13 cellular contexts compared by ENCODE assay signal in the genomic region with DNA sequence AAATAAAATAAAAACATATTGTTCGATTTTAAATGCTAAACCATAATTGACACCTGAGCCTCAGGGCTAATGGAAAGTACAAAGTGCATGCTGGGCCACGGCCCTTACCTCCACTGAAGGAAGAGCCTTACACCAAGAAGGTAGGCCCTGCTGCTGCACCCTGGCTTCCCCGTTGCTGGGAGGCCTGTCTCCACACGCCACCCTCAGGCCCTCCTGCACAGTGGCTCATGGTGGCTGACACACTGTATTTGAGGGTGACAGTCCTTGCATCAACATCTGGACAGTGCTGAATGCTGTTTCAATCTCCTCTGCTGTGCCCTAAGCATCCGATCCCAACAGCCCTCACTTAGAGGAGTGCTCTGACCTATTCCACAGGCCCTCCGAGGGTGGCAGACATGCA. TPM values are rescaled to one million over a fixed set of nuclear protein-coding genes. Genes with fewer than 3 reads are reported as not detected.
"Had no signal": no experiment of that assay in that cellular context is flagged by ENCODE, and none has a peak within 500 bp of the region (broad histone marks: within the 10 kb centered on the region; RNA-seq: fewer than 3 reads in every experiment).

No MANE protein-coding gene starts in this region.

- H3K9me3 Mint-ChIP-seq: activated T-cell treated with anti-CD3 and anti-CD28 coated beads, Interleukin-2, amount 50 U/mL, for 4 hours had no signal

- H3K27ac Mint-ChIP-seq: mesothelial cell of epicardium had no signal

- H3K9me3 ChIP-seq: heart left ventricle, stomach, thoracic aorta had no signal

- H3K4me3 ChIP-seq: cardiac muscle cell, heart left ventricle, skin epidermis, stomach, thoracic aorta had no signal

- H3K4me3 Mint-ChIP-seq: activated T-cell treated with anti-CD3 and anti-CD28 coated beads, Interleukin-2, amount 50 U/mL, for 4 hours; mesothelial cell of epicardium had no signal

- DNase-seq: activated effector memory CD4-positive, alpha-beta T cell treated with anti-CD3 and anti-CD28 coated beads, Interleukin-2, amount 50 U/mL, for 16 hours; activated T-cell treated with anti-CD3 and anti-CD28 coated beads, Interleukin-2, amount 50 U/mL, for 4 hours; foreskin melanocyte; heart left ventricle; posterior cingulate gyrus; stomach had no signal

- H3K27me3 ChIP-seq: cardiac muscle cell, stomach had no signal

- H3K36me3 ChIP-seq: cardiac muscle cell, heart left ventricle, stomach, thoracic aorta had no signal

- ATAC-seq: activated T-cell treated with anti-CD3 and anti-CD28 coated beads, Interleukin-2, amount 50 U/mL, for 4 hours had no signal

- H3K27ac ChIP-seq: cardiac muscle cell, heart left ventricle, skin epidermis, stomach, thoracic aorta had no signal

RNA-seq across cellular contexts. Expression of gene EDAR, which starts 39.3 kb away (rescaled TPM):
- total RNA-seq: cardiac muscle cell; endothelial cell of umbilical vein; myocyte; T-helper 2 cell treated with Interferon-gamma antibody and Interleukin-4, amounts not matched to agents 100 ng/mL and 5 ng/mL, for 36 hours; thoracic aorta had no signal
- polyA plus RNA-seq: cardiac muscle cell, endothelial cell of umbilical vein had no signal
